Comparison of ENCODE assay signal across 8 cellular contexts in the genomic region with DNA sequence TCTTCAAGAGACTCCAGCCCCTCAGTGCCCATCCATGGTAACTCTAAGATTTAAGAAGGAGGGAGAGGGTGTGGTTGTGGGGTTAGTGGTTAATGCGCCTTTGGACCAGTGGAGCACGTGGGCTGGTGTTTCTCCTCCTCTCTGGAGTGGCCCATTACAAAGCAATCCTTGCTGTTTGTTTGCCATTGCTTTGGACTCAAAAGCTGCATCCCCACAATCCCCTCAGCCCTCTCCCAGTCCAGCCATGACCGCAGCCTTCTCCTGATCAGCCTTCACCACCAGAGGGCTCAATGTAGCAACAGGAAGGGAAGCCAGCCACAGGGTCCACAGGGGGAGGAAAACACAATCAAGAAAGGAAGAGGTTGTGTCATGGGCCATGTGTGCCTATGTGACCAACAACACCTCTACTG. TPM values are rescaled to one million over a fixed set of nuclear protein-coding genes. Genes with fewer than 3 reads are reported as not detected.
DNase-seq lines count a peak whose midpoint lies in the region; ATAC-seq and TF ChIP-seq lines count a peak whose summit lies in the region.

No MANE protein-coding gene starts in this region.

- no peak for ATAC-seq in HG02970 (IDR thresholded peaks at IDR 0.05; ENCODE audit: low FRiP score, unreplicated experiment)
- no peak for ATAC-seq in HG03521 (IDR thresholded peaks at IDR 0.05; ENCODE audit: unreplicated experiment)

- peak; percentile 62 for TF ChIP-seq CTCF in NB4 (IDR thresholded peaks at IDR 0.05; ENCODE audit: low read depth, low read length)
- peak in 44 of 56 donors; percentile 9 to 59 (median 36) for TF ChIP-seq CTCF in dorsolateral prefrontal cortex (IDR thresholded peaks at IDR 0.05 in 54 of 56, conservative IDR thresholded peaks at IDR 0.05 in 2 of 56; ENCODE audit: low read depth in 1 of 56, partially characterized antibody in 56 of 56)

- TF ChIP-seq POLR2A in NB4 (IDR thresholded peaks at IDR 0.05; ENCODE audit: extremely low read depth, insufficient read length), result no peak

- H3K4me3 ChIP-seq in NB4 (ENCODE audit: low read depth, low read length) (no peak overlapping the region), dorsolateral prefrontal cortex (no peak overlapping the region)

- no peaks in the 10 kb centered on the region for H3K27me3 ChIP-seq in dorsolateral prefrontal cortex

- intact Hi-C loops in dorsolateral prefrontal cortex (cut with DNase I), result no loop called here

- H3K27ac ChIP-seq in dorsolateral prefrontal cortex, result no peak overlapping the region

- peak; percentile 52 for DNase-seq in NCI-H748 (lab: John Stamatoyannopoulos, UW; ENCODE audit: unreplicated experiment)
- no peak for DNase-seq in NCI-H748 treated with DMSO at 0.1 percent for 48 hours (lab: John Stamatoyannopoulos, UW)
- DNase-seq in NB4 (ENCODE audit: low read depth), result peak; percentile 67
- DNase-seq in dorsolateral prefrontal cortex, result peak in 1 of 10 donors; percentile 38
- DNase-seq in pons (ENCODE audit: low spot score), result peak; percentile 32
- no peak for DNase-seq in germinal center (ENCODE audit: low spot score)

RNA-seq across cellular contexts. Expression of gene FAM174B, which starts 38.4 kb away (rescaled TPM):
- total RNA-seq in dorsolateral prefrontal cortex, result 10 to 100 TPM; 17.4 to 51.5 (median 33.1) TPM

Comparison
In these comparisons a context has a peak if more than half of its experiments do, and no peak if none do; other contexts are left out.
1. DNase-seq: peak in NCI-H748 (single experiment), NB4 (single experiment) and pons (single experiment); none in NCI-H748 treated with DMSO at 0.1 percent for 48 hours (single experiment) and germinal center (single experiment).